In genomic region chr12:102163383-102163782, GRCh38 we compare ENCODE assay signal across 35 cellular contexts. TPM values are rescaled to one million over a fixed set of nuclear protein-coding genes. Genes with fewer than 3 reads are reported as not detected.
"Had no signal": no experiment of that assay in that cellular context is flagged by ENCODE, and none has a peak within 500 bp of the region (broad histone marks: within the 10 kb centered on the region; RNA-seq: fewer than 3 reads in every experiment).

No MANE protein-coding gene starts in this region.

- H3K27ac ChIP-seq: ascending aorta, body of pancreas, brain microvascular endothelial cell, breast epithelium, cardiac muscle cell had no signal

- H3K4me3 ChIP-seq: ascending aorta, body of pancreas, breast epithelium, cardiac muscle cell had no signal

- H3K9me3 ChIP-seq: ascending aorta, body of pancreas, breast epithelium had no signal

- DNase-seq: activated effector memory CD4-positive, alpha-beta T cell treated with anti-CD3 and anti-CD28 coated beads, Interleukin-2, amount 50 U/mL, for 16 hours; activated effector memory CD4-positive, alpha-beta T cell treated with Interleukin-2 at 50 U/mL for 16 hours; activated gamma-delta T cell; activated gamma-delta T cell treated with Interleukin-2 at 50 U/mL for 16 hours; activated naive CD4-positive, alpha-beta T cell; activated naive CD4-positive, alpha-beta T cell treated with anti-CD3 and anti-CD28 coated beads for 36 hours; activated naive CD4-positive, alpha-beta T cell treated with anti-CD3 and anti-CD28 coated beads, Interleukin-2, amount 10 ng/mL, durations not matched to agents 7 days and 5 days; activated naive CD4-positive, alpha-beta T cell treated with anti-CD3 and anti-CD28 coated beads, Interleukin-2, amount 50 U/mL, for 16 hours; activated naive CD4-positive, alpha-beta T cell treated with Interleukin-2 at 50 U/mL for 16 hours; activated naive CD8-positive, alpha-beta T cell treated with anti-CD3 and anti-CD28 coated beads for 36 hours; activated naive CD8-positive, alpha-beta T cell treated with anti-CD3 and anti-CD28 coated beads, Interleukin-2, amount 10 ng/mL, durations not matched to agents 7 days and 5 days; activated naive CD8-positive, alpha-beta T cell treated with anti-CD3 and anti-CD28 coated beads, Interleukin-2, amount 50 U/mL, for 24 hours; activated T-cell treated with anti-CD3 and anti-CD28 coated beads for 4 hours; activated T-cell treated with anti-CD3 and anti-CD28 coated beads, Interleukin-2, amount 50 U/mL, for 24 hours; activated T-cell treated with anti-CD3 and anti-CD28 coated beads, Interleukin-2, amount 50 U/mL, for 4 hours; activated T-cell treated with anti-CD3 and anti-CD28 coated beads, Interleukin-2, amount 50 U/mL, for 48 hours; activated T-cell treated with anti-CD3 and anti-CD28 coated beads, Interleukin-2, amount 50 U/mL, for 72 hours; amniotic stem cell; amygdala; anterior cingulate cortex; aorta; body of pancreas; brain microvascular endothelial cell; caudate nucleus; central memory CD4-positive, alpha-beta T cell; cerebellar nuclear complex had no signal

- FAIRE-seq: astrocyte, bronchial epithelial cell had no signal

- H3K36me3 ChIP-seq: ascending aorta, brain microvascular endothelial cell, breast epithelium, cardiac muscle cell had no signal

- H3K4me1 ChIP-seq: ascending aorta, body of pancreas, breast epithelium had no signal

- H3K27me3 ChIP-seq: ascending aorta, body of pancreas, brain microvascular endothelial cell, breast epithelium, cardiac muscle cell had no signal

RNA-seq across cellular contexts. Expression of gene PMCH, which starts 34.2 kb away (rescaled TPM):
- total RNA-seq: activated naive CD4-positive, alpha-beta T cell treated with anti-CD3 and anti-CD28 coated beads for 36 hours; activated naive CD8-positive, alpha-beta T cell treated with anti-CD3 and anti-CD28 coated beads, Interleukin-2, amount 10 ng/mL, durations not matched to agents 7 days and 5 days; aorta; ascending aorta; astrocyte; body of pancreas; breast epithelium; bronchial epithelial cell; cardiac muscle cell; cardiac septum; cerebellum; chondrocyte had no signal
- polyA plus RNA-seq: adipose tissue, aorta, cardiac muscle cell had no signal
